Comparison of ENCODE assay signal across 27 cellular contexts in the genomic region with DNA sequence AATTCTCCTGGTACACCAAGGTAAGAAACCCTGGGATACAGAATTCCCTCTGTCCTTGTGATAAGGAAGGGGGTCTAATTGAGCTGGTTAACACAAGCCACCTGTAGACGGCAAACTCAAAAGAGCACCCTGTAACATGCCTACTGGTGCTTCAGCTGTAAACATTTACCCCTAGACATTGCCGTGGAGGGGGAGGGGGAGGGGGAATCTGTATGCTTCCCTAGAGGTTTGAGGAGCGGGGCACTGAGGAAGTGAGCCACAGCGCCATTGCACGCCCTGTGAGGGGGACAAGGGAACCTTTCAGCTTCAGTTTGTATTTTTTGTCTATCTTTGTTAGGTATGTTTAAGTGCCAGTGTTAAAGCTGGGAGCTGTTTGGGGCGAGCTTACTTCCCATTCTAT.
"Had no signal": no experiment of that assay in that cellular context is flagged by ENCODE, and none has a peak within 500 bp of the region (broad histone marks: within the 10 kb centered on the region; RNA-seq: fewer than 3 reads in every experiment).

No MANE protein-coding gene starts in this region.

- ATAC-seq: esophagus mucosa; heart left ventricle; lower lobe of right lung; naive thymus-derived CD4-positive, alpha-beta T cell; right lobe of liver; stimulated activated memory B cell treated with anti-CD40 and anti-IgM and Interleukin-4, amounts not matched to agents 10 μg/mL and 1 μg/mL and 100 μg/mL, for 72 hours had no signal

- H3K27ac Mint-ChIP-seq: naive thymus-derived CD4-positive, alpha-beta T cell; stimulated activated memory B cell treated with anti-CD40 and anti-IgM and Interleukin-4, amounts not matched to agents 10 μg/mL and 1 μg/mL and 100 μg/mL, for 72 hours; stimulated activated naive CD8-positive, alpha-beta T cell treated with anti-CD3 and anti-CD28 coated beads, Interleukin-15, Interleukin-2, amounts not matched to agents 100 ng/mL and 50 ng/mL, for 24 hours had no signal

- DNase-seq: cortex of kidney; dorsolateral prefrontal cortex; effector CD8-positive, alpha-beta T cell; heart left ventricle; hypothalamus; islet precursor cell; left ventricle myocardium inferior; lower lobe of right lung; mesenchymal stem cell; naive thymus-derived CD4-positive, alpha-beta T cell; nucleus accumbens; ovary; right lobe of liver; spleen; stimulated activated CD4-positive, alpha-beta T cell treated with anti-CD3 and anti-CD28 coated beads, Interleukin-15, amount 100 ng/mL, for 24 hours; stimulated activated CD4-positive, alpha-beta T cell treated with anti-CD3 and anti-CD28 coated beads, Interleukin-1b, Interleukin-23, amount 100 ng/mL, for 48 hours; stimulated activated CD4-positive, alpha-beta T cell treated with anti-CD3 and anti-CD28 coated beads, Interleukin-4, amount 100 ng/mL, for 24 hours; tibial artery; upper lobe of left lung; uterus had no signal

- H3K27ac ChIP-seq: dorsolateral prefrontal cortex, heart left ventricle, left ventricle myocardium inferior, lower lobe of right lung, ovary, prostate gland, right lobe of liver, spleen, tibial artery, upper lobe of left lung, uterus had no signal

- H3K36me3 ChIP-seq: heart left ventricle, left ventricle myocardium inferior, lower lobe of right lung, ovary, prostate gland, right lobe of liver, spleen, tibial artery, upper lobe of left lung, uterus had no signal

- H3K27me3 ChIP-seq: dorsolateral prefrontal cortex, heart left ventricle, ovary, right lobe of liver, spleen, tibial artery, upper lobe of left lung, uterus had no signal

- H3K4me1 Mint-ChIP-seq: naive thymus-derived CD4-positive, alpha-beta T cell; neural crest cell; stimulated activated memory B cell treated with anti-CD40 and anti-IgM and Interleukin-4, amounts not matched to agents 10 μg/mL and 1 μg/mL and 100 μg/mL, for 72 hours had no signal

- FAIRE-seq: endometrium, frontal cortex had no signal

- H3K9me3 Mint-ChIP-seq: stimulated activated naive CD8-positive, alpha-beta T cell treated with anti-CD3 and anti-CD28 coated beads, Interleukin-15, Interleukin-2, amounts not matched to agents 100 ng/mL and 50 ng/mL, for 24 hours had no signal

- H3K4me1 ChIP-seq: heart left ventricle, left ventricle myocardium inferior, lower lobe of right lung, prostate gland, right lobe of liver, spleen, tibial artery, upper lobe of left lung, uterus had no signal

- H3K36me3 Mint-ChIP-seq: stimulated activated memory B cell treated with anti-CD40 and anti-IgM and Interleukin-4, amounts not matched to agents 10 μg/mL and 1 μg/mL and 100 μg/mL, for 72 hours had no signal

- H3K9me3 ChIP-seq: lower lobe of right lung, ovary, prostate gland, right lobe of liver, tibial artery, upper lobe of left lung, uterus had no signal

- H3K4me3 ChIP-seq: dorsolateral prefrontal cortex, heart left ventricle, left ventricle myocardium inferior, lower lobe of right lung, ovary, prostate gland, right lobe of liver, spleen, tibial artery, upper lobe of left lung, uterus had no signal

- H3K27me3 Mint-ChIP-seq: stimulated activated memory B cell treated with anti-CD40 and anti-IgM and Interleukin-4, amounts not matched to agents 10 μg/mL and 1 μg/mL and 100 μg/mL, for 72 hours; stimulated activated naive CD8-positive, alpha-beta T cell treated with anti-CD3 and anti-CD28 coated beads, Interleukin-15, Interleukin-2, amounts not matched to agents 100 ng/mL and 50 ng/mL, for 24 hours had no signal

- H3K4me3 Mint-ChIP-seq: naive thymus-derived CD4-positive, alpha-beta T cell; neural crest cell; stimulated activated memory B cell treated with anti-CD40 and anti-IgM and Interleukin-4, amounts not matched to agents 10 μg/mL and 1 μg/mL and 100 μg/mL, for 72 hours; stimulated activated naive CD8-positive, alpha-beta T cell treated with anti-CD3 and anti-CD28 coated beads, Interleukin-15, Interleukin-2, amounts not matched to agents 100 ng/mL and 50 ng/mL, for 24 hours had no signal
